Comparison of ENCODE assay signal across 20 cellular contexts in genomic region chr10:61067683-61068336, GRCh38.
"Had no signal": no experiment of that assay in that cellular context is flagged by ENCODE, and none has a peak within 500 bp of the region (broad histone marks: within the 10 kb centered on the region; RNA-seq: fewer than 3 reads in every experiment).

No MANE protein-coding gene starts in this region.

- H3K36me3 Mint-ChIP-seq: natural killer cell; stimulated activated naive B cell treated with anti-CD40 and anti-IgM and Interleukin-4, amounts not matched to agents 10 μg/mL and 1 μg/mL and 100 μg/mL, for 72 hours had no signal

- DNase-seq: effector CD4-positive, alpha-beta T cell; endodermal cell; foreskin melanocyte; head of caudate nucleus; hippocampal formation; left colon; mammary epithelial cell; mucosa of descending colon; natural killer cell; nucleus accumbens; ovary; stimulated activated CD4-positive, alpha-beta T cell treated with anti-CD3 and anti-CD28 coated beads, Interleukin-2, amount 100 ng/mL, for 24 hours; stimulated activated CD4-positive, alpha-beta T cell treated with anti-CD3 and anti-CD28 coated beads, Interleukin-4, amount 100 ng/mL, for 4 hours; stimulated activated naive B cell treated with anti-CD40 and anti-IgM and Interleukin-4, amounts not matched to agents 10 μg/mL and 1 μg/mL and 100 μg/mL, for 72 hours; stimulated activated naive CD8-positive, alpha-beta T cell treated with anti-CD3 and anti-CD28 coated beads, Interleukin-15, amount 100 ng/mL, for 72 hours; testis had no signal

- H3K27me3 Mint-ChIP-seq: stimulated activated naive CD8-positive, alpha-beta T cell treated with anti-CD3 and anti-CD28 coated beads, Interleukin-15, amount 100 ng/mL, for 72 hours had no signal

- H3K27ac ChIP-seq: coronary artery, ovary, testis, tibial nerve had no signal

- ATAC-seq: left colon; mucosa of descending colon; natural killer cell; sciatic nerve; stimulated activated naive B cell treated with anti-CD40 and anti-IgM and Interleukin-4, amounts not matched to agents 10 μg/mL and 1 μg/mL and 100 μg/mL, for 72 hours; stimulated activated naive CD8-positive, alpha-beta T cell treated with anti-CD3 and anti-CD28 coated beads, Interleukin-15, amount 100 ng/mL, for 72 hours had no signal

- H3K4me3 Mint-ChIP-seq: endodermal cell; natural killer cell; neural crest cell; stimulated activated naive B cell treated with anti-CD40 and anti-IgM and Interleukin-4, amounts not matched to agents 10 μg/mL and 1 μg/mL and 100 μg/mL, for 72 hours; stimulated activated naive CD8-positive, alpha-beta T cell treated with anti-CD3 and anti-CD28 coated beads, Interleukin-15, amount 100 ng/mL, for 72 hours had no signal

- H3K9me3 Mint-ChIP-seq: endodermal cell; natural killer cell; neural crest cell; stimulated activated naive B cell treated with anti-CD40 and anti-IgM and Interleukin-4, amounts not matched to agents 10 μg/mL and 1 μg/mL and 100 μg/mL, for 72 hours; stimulated activated naive CD8-positive, alpha-beta T cell treated with anti-CD3 and anti-CD28 coated beads, Interleukin-15, amount 100 ng/mL, for 72 hours had no signal

- H3K9me3 ChIP-seq: mucosa of descending colon, ovary, testis, tibial nerve had no signal

- H3K4me3 ChIP-seq: coronary artery, mucosa of descending colon, ovary, testis, tibial nerve had no signal

- H3K27ac Mint-ChIP-seq: endodermal cell; natural killer cell; stimulated activated naive B cell treated with anti-CD40 and anti-IgM and Interleukin-4, amounts not matched to agents 10 μg/mL and 1 μg/mL and 100 μg/mL, for 72 hours; stimulated activated naive CD8-positive, alpha-beta T cell treated with anti-CD3 and anti-CD28 coated beads, Interleukin-15, amount 100 ng/mL, for 72 hours had no signal

- H3K4me1 Mint-ChIP-seq: natural killer cell; stimulated activated naive B cell treated with anti-CD40 and anti-IgM and Interleukin-4, amounts not matched to agents 10 μg/mL and 1 μg/mL and 100 μg/mL, for 72 hours; stimulated activated naive CD8-positive, alpha-beta T cell treated with anti-CD3 and anti-CD28 coated beads, Interleukin-15, amount 100 ng/mL, for 72 hours had no signal

- H3K4me1 ChIP-seq: testis had no signal
